In genomic region chr10:33211123-33211878, GRCh38 we compare ENCODE assay signal across 8 cellular contexts.
DNase-seq lines count a peak whose midpoint lies in the region; ATAC-seq, FAIRE-seq and TF ChIP-seq lines count a peak whose summit lies in the region.

No MANE protein-coding gene starts in this region.

- no peak overlapping the region for H3K4me2 ChIP-seq in A549
- no peak overlapping the region for H3K4me2 ChIP-seq in GM12878 (ENCODE audit: control insufficient read depth, insufficient read depth)
- no peak overlapping the region for H3K4me2 ChIP-seq in mesendoderm (ENCODE audit: low read length)

- WGBS in A549 (ENCODE audit: missing lambda C conversion rate), result 93% methylated on average over 10 of the region's 10 CpGs
- 26% methylated on average over 10 of the region's 10 CpGs for WGBS in GM12878 (ENCODE audit: insufficient coverage, insufficient replicate concordance, low lambda C conversion rate, missing lambda C conversion rate)
- WGBS in mesendoderm (ENCODE audit: extremely low coverage, insufficient coverage, low lambda C conversion rate), result no CpG with 5 or more reads among the region's 10 CpGs

- no peak for TF ChIP-seq EP300 in A549 (IDR thresholded peaks at IDR 0.05)
- TF ChIP-seq EP300 in GM12878 (IDR thresholded peaks at IDR 0.05; ENCODE audit: borderline replicate concordance in 1 of 2, control insufficient read depth in 1 of 2, low read depth in 2 of 2, low read length in 2 of 2), result no peak

- peak overlapping the region; percentile 18 for H3K18ac ChIP-seq in mesendoderm (ENCODE audit: low read length)

- peaks cover 29% of the 10 kb centered on the region for H3K4me1 ChIP-seq in A549
- H3K4me1 ChIP-seq in GM12878 (ENCODE audit: control insufficient read depth, insufficient read depth, low read length), result no peaks in the 10 kb centered on the region
- H3K4me1 ChIP-seq in mesendoderm (ENCODE audit: control insufficient read depth, low read depth, low read length), result peaks cover 4% of the 10 kb centered on the region

- RAD21 ChIA-PET in GM12878 (lab: Charles Lee; ENCODE audit: unreplicated experiment), result interaction anchor here (1.9 kb wide), 1 partner anchor 18 kb away, joined by 6 read pairs; no protein-coding TSS in a partner anchor

- no peak overlapping the region for H2AFZ ChIP-seq in GM12878 (ENCODE audit: control insufficient read depth, low read depth, low read length)

- H3K4ac ChIP-seq in mesendoderm (ENCODE audit: low read depth, low read length), result no peak overlapping the region

- TF ChIP-seq POLR2A in A549 (IDR thresholded peaks at IDR 0.05; ENCODE audit: low read length) (no peak), GM12878 (IDR thresholded peaks at IDR 0.05; ENCODE audit: low read depth, low read length) (no peak)

- intact Hi-C loops in GM12878 (cut with micrococcal nuclease; ENCODE audit: unreplicated experiment), result no loop called here

- H3K9ac ChIP-seq in GM12878 (ENCODE audit: control insufficient read depth, insufficient read depth, low read length) (no peak overlapping the region), mesendoderm (ENCODE audit: low read length) (no peak overlapping the region)

- H2BK15ac ChIP-seq in mesendoderm (replicated peaks; ENCODE audit: low read depth), result no peak overlapping the region

- no peaks in the 10 kb centered on the region for H3K36me3 ChIP-seq in GM12878 (ENCODE audit: control insufficient read depth in 2 of 2, insufficient read depth in 2 of 2, low read length in 1 of 2)
- no peaks in the 10 kb centered on the region for H3K36me3 ChIP-seq in mesendoderm (ENCODE audit: control insufficient read depth, insufficient read depth, low read length)

- no peaks in the 10 kb centered on the region for H3K79me2 ChIP-seq in GM12878 (ENCODE audit: control insufficient read depth, insufficient read depth, low read length)
- no peaks in the 10 kb centered on the region for H3K79me2 ChIP-seq in mesendoderm (ENCODE audit: control insufficient read depth, insufficient read depth, low read length)

- no peaks in the 10 kb centered on the region for H3K79me1 ChIP-seq in mesendoderm (ENCODE audit: low read length)

- H2BK120ac ChIP-seq in mesendoderm (ENCODE audit: low read depth, low read length), result no peak overlapping the region

- peak in 1 of 2 experiments; percentile 35; a peak in 3 of 6 replicates for ATAC-seq in A549
- peak; percentile 70 for ATAC-seq in GM12878
- no peak for ATAC-seq in HG02571 (IDR thresholded peaks at IDR 0.05; ENCODE audit: unreplicated experiment)

- CTCF ChIA-PET in A549 (lab: Yijun Ruan, JAX) (interaction anchor here (1.0 to 3.5 kb wide), 3 partner anchors 10 to 18 kb away, joined by 3 to 18 read pairs (median 4); no protein-coding TSS in a partner anchor), GM12878 (lab: Yijun Ruan, JAX) (interaction anchor here (1.5 kb wide), 1 partner anchor 18 kb away, joined by 8 read pairs; no protein-coding TSS in a partner anchor)

- DNase-seq in A549 (ENCODE audit: low read depth in 1 of 2, low spot score in 1 of 2) (no peak), Kasumi-1 (lab: John Stamatoyannopoulos, UW) (peak; percentile 18 to 47), GM12878 (ENCODE audit: low read depth, low spot score) (no peak), mesendoderm (peak; percentile 70), NAMALWA (ENCODE audit: low spot score) (no peak), CD1c-positive myeloid dendritic cell (ENCODE audit: extremely low spot score) (no peak), NCI-H1105 treated with DMSO at 0.1 percent for 48 hours (lab: John Stamatoyannopoulos, UW) (no peak)

- H4K5ac ChIP-seq in mesendoderm (ENCODE audit: low read length), result no peak overlapping the region

- no peak overlapping the region for H2BK5ac ChIP-seq in mesendoderm (ENCODE audit: low read length)

- POLR2A ChIA-PET in A549 (lab: Yijun Ruan, JAX), result no interaction called here
- POLR2A ChIA-PET in GM12878 (lab: Charles Lee), result no interaction called here

- H3K27me3 ChIP-seq in GM12878 (replicated peaks in 1 of 2; ENCODE audit: control insufficient read depth in 2 of 2, insufficient read depth in 2 of 2, low read length in 1 of 2) (no peaks in the 10 kb centered on the region), mesendoderm (ENCODE audit: insufficient read depth, low read length, poor library complexity) (no peaks in the 10 kb centered on the region)

- no peak overlapping the region for H2AK5ac ChIP-seq in mesendoderm (ENCODE audit: low read length)

- H3K4me3 ChIP-seq in A549 (no peak overlapping the region), GM12878 (no peak overlapping the region), mesendoderm (ENCODE audit: low read length) (no peak overlapping the region)

- TF ChIP-seq RAD21 in A549 (conservative IDR thresholded peaks at IDR 0.05 in 1 of 2, IDR thresholded peaks at IDR 0.05 in 1 of 2) (no peak), GM12878 (IDR thresholded peaks at IDR 0.05; ENCODE audit: insufficient read depth, low read depth, low read length) (no peak)

- H4K20me1 ChIP-seq in GM12878 (ENCODE audit: control insufficient read depth, insufficient read depth), result no peaks in the 10 kb centered on the region

- H3K56ac ChIP-seq in mesendoderm (ENCODE audit: low read length), result peak overlapping the region; percentile 1

- BruUV-seq in GM12878 (replicated peaks; lab: Mats Ljungman, UMichigan), result no TSS peak

- SMC1A ChIA-PET in GM12878 (lab: Charles Lee; ENCODE audit: uncharacterized antibody, unreplicated experiment), result interaction anchor here (0.8 to 2.5 kb wide), 3 partner anchors 9 to 29 kb away, joined by 3 to 8 read pairs (median 3); no protein-coding TSS in a partner anchor

- TF ChIP-seq CTCF in A549 (IDR thresholded peaks at IDR 0.05), result no peak
- no peak for TF ChIP-seq CTCF in GM12878 (IDR thresholded peaks at IDR 0.05 in 2 of 3, conservative IDR thresholded peaks at IDR 0.05 in 1 of 3; ENCODE audit: control insufficient read depth in 2 of 3, extremely low read depth in 1 of 3, insufficient read depth in 1 of 3, low read depth in 3 of 3, low read length in 3 of 3)

- no peaks in the 10 kb centered on the region for H3K9me3 ChIP-seq in A549
- no peaks in the 10 kb centered on the region; the same call in 2 of the 3 replicates for H3K9me3 ChIP-seq in GM12878 (replicated peaks; ENCODE audit: control insufficient read depth, insufficient read depth, low read length)

- in situ Hi-C loops in GM12878 (cut with MboI), result no loop called here

- H4K8ac ChIP-seq in mesendoderm (ENCODE audit: low read depth, low read length), result no peak overlapping the region

- FAIRE-seq in A549 (lab: Jason Lieb, UNC) (no peak), GM12878 (lab: Jason Lieb, UNC) (no peak)

- no peak overlapping the region for H3K23ac ChIP-seq in mesendoderm (ENCODE audit: low read length)

- H3K27ac ChIP-seq in A549 (peak overlapping the region; percentile 4 to 60; a peak in 3 of 6 replicates), GM12878 (ENCODE audit: control insufficient read depth, insufficient read depth) (no peak overlapping the region), mesendoderm (ENCODE audit: low read depth, low read length) (no peak overlapping the region)

TF ChIP-seq in A549, 52 proteins besides CTCF, POLR2A, EP300 and RAD21:
- TF ChIP-seq ZFP36 (IDR thresholded peaks at IDR 0.05; ENCODE audit: borderline replicate concordance, partially characterized antibody), result no peak
- TF ChIP-seq GATA3 (IDR thresholded peaks at IDR 0.05; ENCODE audit: borderline replicate concordance), result no peak
- TF ChIP-seq CHD2 (IDR thresholded peaks at IDR 0.05; ENCODE audit: low read length, partially characterized antibody), result no peak
- TF ChIP-seq HMGXB4 (CRISPR knock-in tag; IDR thresholded peaks at IDR 0.05; ENCODE audit: borderline replicate concordance), result no peak
- no peak for TF ChIP-seq CEBPB (IDR thresholded peaks at IDR 0.05)
- no peak for TF ChIP-seq JUNB (IDR thresholded peaks at IDR 0.05)

TF ChIP-seq in GM12878, 131 proteins besides CTCF, POLR2A, EP300 and RAD21 (continues in another document):
- TF ChIP-seq HDAC2 (IDR thresholded peaks at IDR 0.05), result no peak
- TF ChIP-seq, protein P1, sequence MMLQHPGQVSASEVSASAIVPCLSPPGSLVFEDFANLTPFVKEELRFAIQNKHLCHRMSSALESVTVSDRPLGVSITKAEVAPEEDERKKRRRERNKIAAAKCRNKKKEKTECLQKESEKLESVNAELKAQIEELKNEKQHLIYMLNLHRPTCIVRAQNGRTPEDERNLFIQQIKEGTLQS (IDR thresholded peaks at IDR 0.05; ENCODE audit: borderline replicate concordance, extremely low read depth, low read depth, low read length), result no peak
- TF ChIP-seq LARP7 (IDR thresholded peaks at IDR 0.05), result no peak
- TF ChIP-seq, protein P2, sequence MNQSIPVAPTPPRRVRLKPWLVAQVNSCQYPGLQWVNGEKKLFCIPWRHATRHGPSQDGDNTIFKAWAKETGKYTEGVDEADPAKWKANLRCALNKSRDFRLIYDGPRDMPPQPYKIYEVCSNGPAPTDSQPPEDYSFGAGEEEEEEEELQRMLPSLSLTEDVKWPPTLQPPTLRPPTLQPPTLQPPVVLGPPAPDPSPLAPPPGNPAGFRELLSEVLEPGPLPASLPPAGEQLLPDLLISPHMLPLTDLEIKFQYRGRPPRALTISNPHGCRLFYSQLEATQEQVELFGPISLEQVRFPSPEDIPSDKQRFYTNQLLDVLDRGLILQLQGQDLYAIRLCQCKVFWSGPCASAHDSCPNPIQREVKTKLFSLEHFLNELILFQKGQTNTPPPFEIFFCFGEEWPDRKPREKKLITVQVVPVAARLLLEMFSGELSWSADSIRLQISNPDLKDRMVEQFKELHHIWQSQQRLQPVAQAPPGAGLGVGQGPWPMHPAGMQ (IDR thresholded peaks at IDR 0.05; ENCODE audit: borderline replicate concordance), result no peak
- no peak for TF ChIP-seq ZNF217 (IDR thresholded peaks at IDR 0.05)
- no peak for TF ChIP-seq NR2C2 (IDR thresholded peaks at IDR 0.05; ENCODE audit: borderline replicate concordance, control insufficient read depth, insufficient read length, low read depth)

Comparison
In these comparisons a context has a peak if more than half of its experiments do, and no peak if none do; other contexts are left out.
1. DNase-seq: peak in Kasumi-1 (2 of 2) and mesendoderm (single experiment); none in A549 (0 of 2), GM12878 (single experiment), NAMALWA (single experiment), CD1c-positive myeloid dendritic cell (single experiment) and NCI-H1105 treated with DMSO at 0.1 percent for 48 hours (single experiment).
2. H3K27ac ChIP-seq: peak in A549 (2 of 2); none in GM12878 (single experiment) and mesendoderm (single experiment).